ENCODE assay signal across 31 cellular contexts in genomic region chr2:16189851-16190160, GRCh38.
"Had no signal": no experiment of that assay in that cellular context is flagged by ENCODE, and none has a peak within 500 bp of the region (broad histone marks: within the 10 kb centered on the region; RNA-seq: fewer than 3 reads in every experiment).

No MANE protein-coding gene starts in this region.

- H3K4me3 ChIP-seq: coronary artery, esophagus squamous epithelium, heart right ventricle, lung, mucosa of descending colon, neural progenitor cell, ovary, psoas muscle, right lobe of liver, smooth muscle cell, stomach, thyroid gland had no signal

- ATAC-seq: effector memory CD8-positive, alpha-beta T cell; heart right ventricle; left lobe of liver; mucosa of descending colon; natural killer cell treated with Interleukin-12 subunit alpha and Interleukin-12 subunit beta and Interleukin-15 and Interleukin-18, amount 100 ng/mL, for 72 hours; psoas muscle; right lobe of liver had no signal

- DNase-seq: dermis blood vessel endothelial cell; effector memory CD8-positive, alpha-beta T cell; erythroblast; esophagus squamous epithelium; foreskin melanocyte; glutamatergic neuron; heart right ventricle; hypothalamus; immature natural killer cell; islet precursor cell; mucosa of descending colon; naive B cell; nucleus accumbens; ovary; posterior cingulate gyrus; psoas muscle; right lobe of liver; stimulated activated CD4-positive, alpha-beta T cell treated with anti-CD3 and anti-CD28 coated beads, Interleukin-12 subunit alpha, Interleukin-12 subunit beta, amount 100 ng/mL, for 4 hours; stimulated activated CD4-positive, alpha-beta T cell treated with anti-CD3 and anti-CD28 coated beads, Interleukin-1b, Interleukin-23, amount 100 ng/mL, for 48 hours; stimulated activated CD4-positive, alpha-beta T cell treated with anti-CD3 and anti-CD28 coated beads, Interleukin-4, amount 100 ng/mL, for 1 hour; stimulated activated CD8-positive, alpha-beta memory T cell treated with anti-CD3 and anti-CD28 coated beads, Interleukin-4, amount 100 ng/mL, for 48 hours; stimulated activated naive CD4-positive, alpha-beta T cell treated with Interleukin-2 at 50 U/mL for 16 hours; stomach; trophoblast cell had no signal

- H3K27ac ChIP-seq: coronary artery, esophagus squamous epithelium, heart right ventricle, neural progenitor cell, ovary, psoas muscle, right lobe of liver, stomach, thyroid gland had no signal

- H3K27me3 ChIP-seq: esophagus squamous epithelium, neural progenitor cell, ovary, right lobe of liver, stomach, thyroid gland had no signal
